8 cellular contexts compared by ENCODE assay signal in the genomic region with DNA sequence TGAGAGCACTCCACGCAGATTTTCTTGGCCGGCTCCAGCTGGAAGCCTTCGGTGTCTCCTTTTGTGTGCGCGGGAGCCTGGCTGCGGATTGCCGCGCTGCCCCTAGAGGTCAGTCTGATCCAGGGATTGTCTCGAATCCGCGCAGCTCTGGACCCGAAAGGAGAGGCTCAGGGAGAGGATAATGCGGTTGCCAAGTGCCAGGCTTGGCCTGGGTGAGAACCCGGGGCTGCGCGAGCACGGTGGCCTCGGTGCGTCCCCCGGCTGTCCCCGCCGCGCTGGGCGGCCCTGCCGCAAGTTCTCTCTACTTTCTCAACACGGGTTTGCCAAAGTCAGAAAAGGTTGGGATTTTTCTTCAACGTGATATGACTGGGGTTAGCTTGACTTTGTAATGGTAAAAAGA.
DNase-seq lines count a peak whose midpoint lies in the region; ATAC-seq and TF ChIP-seq lines count a peak whose summit lies in the region.

No MANE protein-coding gene starts in this region.

- intact Hi-C loops in Right ventricle myocardium superior (cut with DNase I), result no loop called here

- H3K9me3 ChIP-seq in WERI-Rb-1 (ENCODE audit: severe bottlenecking), result peaks cover 6% of the 10 kb centered on the region

- peaks cover 3% of the 10 kb centered on the region for H3K27me3 ChIP-seq in WERI-Rb-1 (ENCODE audit: insufficient read depth, low read depth, severe bottlenecking)

- H3K27ac ChIP-seq in WERI-Rb-1, result no peak overlapping the region

- peak; percentile 89 for TF ChIP-seq CTCF in WERI-Rb-1 (IDR thresholded peaks at IDR 0.05; ENCODE audit: low read depth, low read length)

- no peak overlapping the region for H3K4me3 ChIP-seq in WERI-Rb-1 (ENCODE audit: low read depth, low read length)

- ATAC-seq in Right ventricle myocardium superior (ENCODE audit: poor library complexity) (peak; percentile 90), HG03432 (IDR thresholded peaks at IDR 0.05; ENCODE audit: unreplicated experiment) (no peak), HG03457 (IDR thresholded peaks at IDR 0.05; ENCODE audit: unreplicated experiment) (no peak)

- peak; percentile 53 for DNase-seq in activated CD8-positive, alpha-beta memory T cell treated with anti-CD3 and anti-CD28 coated beads, Interleukin-2, amount 50 U/mL, for 48 hours
- no peak for DNase-seq in activated CD8-positive, alpha-beta memory T cell treated with anti-CD3 and anti-CD28 coated beads, Interleukin-2, amount 50 U/mL, for 4 hours
- DNase-seq in NCI-H128 (lab: John Stamatoyannopoulos, UW; ENCODE audit: unreplicated experiment) (peak; percentile 71), WERI-Rb-1 (peak; percentile 85), Right ventricle myocardium superior (peak; percentile 64), pulmonary artery endothelial cell (ENCODE audit: low read depth, low spot score) (peak; percentile 5)

- H3K36me3 ChIP-seq in WERI-Rb-1, result no peaks in the 10 kb centered on the region
